Comparison of ENCODE assay signal across 33 cellular contexts in the genomic region with DNA sequence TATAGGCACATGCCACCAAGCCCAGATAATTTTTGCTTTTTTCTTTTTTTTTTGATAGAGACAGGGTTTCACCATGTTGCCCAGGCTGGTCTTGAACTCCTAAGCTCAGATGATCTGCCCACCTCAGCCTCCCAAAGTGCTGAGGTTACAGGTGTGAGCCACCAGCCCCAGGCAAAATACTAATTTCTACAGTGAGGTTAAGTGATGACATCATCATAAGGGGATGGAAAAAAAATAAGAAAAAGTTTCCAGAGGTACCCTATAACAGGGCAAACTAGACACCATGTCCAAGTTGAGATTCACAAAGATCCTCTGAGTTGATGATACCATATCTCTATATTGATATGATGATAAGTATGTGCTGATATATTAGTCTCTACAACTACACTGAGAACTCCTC.
"Had no signal": no experiment of that assay in that cellular context is flagged by ENCODE, and none has a peak within 500 bp of the region (broad histone marks: within the 10 kb centered on the region; RNA-seq: fewer than 3 reads in every experiment).

No MANE protein-coding gene starts in this region.

- FAIRE-seq: bronchial epithelial cell, TTC549 had no signal

- H3K9me3 ChIP-seq: ascending aorta had no signal

- H3K4me3 ChIP-seq: ascending aorta, cardiac muscle cell had no signal

- H3K27ac ChIP-seq: ascending aorta, cardiac muscle cell, VCaP had no signal

- H3K36me3 ChIP-seq: ascending aorta, cardiac muscle cell had no signal

- H3K4me1 ChIP-seq: ascending aorta had no signal

- H3K27me3 ChIP-seq: ascending aorta, cardiac muscle cell had no signal

- ATAC-seq: activated CD4-positive, alpha-beta T cell treated with anti-CD3 and anti-CD28 coated beads for 36 hours; activated CD4-positive, CD25-positive, alpha-beta regulatory T cell treated with anti-CD3 and anti-CD28 coated beads, Interleukin-2, amount 50 U/mL, for 24 hours; activated CD8-positive, alpha-beta memory T cell treated with anti-CD3 and anti-CD28 coated beads, Interleukin-2, amount 10 ng/mL, durations not matched to agents 7 days and 5 days; activated CD8-positive, alpha-beta T cell treated with anti-CD3 and anti-CD28 coated beads, Interleukin-2, amount 10 ng/mL, durations not matched to agents 7 days and 5 days; activated naive CD8-positive, alpha-beta T cell treated with anti-CD3 and anti-CD28 coated beads, Interleukin-2, amount 50 U/mL, for 24 hours; WTC11 had no signal

- DNase-seq: activated CD4-positive, alpha-beta memory T cell treated with anti-CD3 and anti-CD28 coated beads, Interleukin-2, amount 10 ng/mL, durations not matched to agents 7 days and 5 days; activated CD4-positive, alpha-beta T cell treated with anti-CD3 and anti-CD28 coated beads for 1 hour; activated CD4-positive, alpha-beta T cell treated with anti-CD3 and anti-CD28 coated beads for 36 hours; activated CD4-positive, alpha-beta T cell treated with anti-CD3 and anti-CD28 coated beads for 48 hours; activated CD4-positive, alpha-beta T cell treated with anti-CD3 and anti-CD28 coated beads, Interleukin-2, amount 10 ng/mL, durations not matched to agents 7 days and 5 days; activated CD4-positive, alpha-beta T cell treated with anti-CD3 and anti-CD28 coated beads, Interleukin-2, amount 50 U/mL, for 48 hours; activated CD4-positive, CD25-positive, alpha-beta regulatory T cell; activated CD8-positive, alpha-beta memory T cell treated with anti-CD3 and anti-CD28 coated beads for 24 hours; activated CD8-positive, alpha-beta memory T cell treated with anti-CD3 and anti-CD28 coated beads, Interleukin-2, amount 10 ng/mL, durations not matched to agents 7 days and 5 days; activated CD8-positive, alpha-beta memory T cell treated with anti-CD3 and anti-CD28 coated beads, Interleukin-2, amount 50 U/mL, for 48 hours; activated CD8-positive, alpha-beta T cell treated with anti-CD3 and anti-CD28 coated beads, Interleukin-2, amount 10 ng/mL, durations not matched to agents 7 days and 5 days; activated effector memory CD4-positive, alpha-beta T cell treated with Interleukin-2 at 50 U/mL for 16 hours; activated gamma-delta T cell; activated naive CD4-positive, alpha-beta T cell treated with anti-CD3 and anti-CD28 coated beads, Interleukin-2, amount 10 ng/mL, durations not matched to agents 7 days and 5 days; activated naive CD4-positive, alpha-beta T cell treated with Interleukin-2 at 50 U/mL for 16 hours; activated naive CD8-positive, alpha-beta T cell treated with anti-CD3 and anti-CD28 coated beads, Interleukin-2, amount 10 ng/mL, durations not matched to agents 7 days and 5 days; activated naive CD8-positive, alpha-beta T cell treated with anti-CD3 and anti-CD28 coated beads, Interleukin-2, amount 50 U/mL, for 24 hours; activated T-cell treated with anti-CD3 and anti-CD28 coated beads, Interleukin-2, amount 50 U/mL, for 24 hours; activated T-cell treated with anti-CD3 and anti-CD28 coated beads, Interleukin-2, amount 50 U/mL, for 48 hours; amygdala; anterior cingulate cortex; caudate nucleus; cerebellar nuclear complex; T-helper 1 cell; T-helper 2 cell; T-helper 9 cell had no signal
